ENCODE assay signal across 8 cellular contexts in genomic region chr2:27095745-27096651, GRCh38. TPM values are rescaled to one million over a fixed set of nuclear protein-coding genes. Genes with fewer than 3 reads are reported as not detected.
DNase-seq lines count a peak whose midpoint lies in the region; ATAC-seq, FAIRE-seq and TF ChIP-seq lines count a peak whose summit lies in the region.

No MANE protein-coding gene starts in this region.

- peak in 3 of 5 donors; percentile 34 to 39 (median 37) for DNase-seq in CD4-positive, alpha-beta memory T cell
- peak; percentile 54 for DNase-seq in H54 (ENCODE audit: insufficient read length, low spot score)
- peak; percentile 54 for DNase-seq in NCI-H82 treated with DMSO at 0.1 percent for 48 hours (lab: John Stamatoyannopoulos, UW; ENCODE audit: unreplicated experiment)
- DNase-seq in cardiac muscle cell (ENCODE audit: low read depth in 1 of 2, low spot score in 1 of 2), result peak; percentile 63 to 72
- peak in 5 of 6 donors; percentile 71 to 83 (median 74) for DNase-seq in pancreas

- H3K4me3 ChIP-seq in CD4-positive, alpha-beta memory T cell (ENCODE audit: low read length in 2 of 2), result no peak overlapping the region
- no peak overlapping the region for H3K4me3 ChIP-seq in cardiac muscle cell
- H3K4me3 ChIP-seq in pancreas, result peak overlapping the region in 3 of 4 donors; percentile 10 to 48 (median 20)

- H3K36me3 ChIP-seq in CD4-positive, alpha-beta memory T cell (ENCODE audit: insufficient read depth, low read length), result no peaks in the 10 kb centered on the region
- H3K36me3 ChIP-seq in cardiac muscle cell (no peaks in the 10 kb centered on the region), pancreas (no peaks in the 10 kb centered on the region)

- peaks cover 0 to 1% of the 10 kb centered on the region in 2 donors for H3K36me3 Mint-ChIP-seq in CD4-positive, alpha-beta memory T cell
- peaks cover 2% of the 10 kb centered on the region for H3K36me3 Mint-ChIP-seq in activated naive CD4-positive, alpha-beta T cell treated with anti-CD3 and anti-CD28 coated beads, Interleukin-2, amount 50 U/mL, for 24 hours

- peaks cover 8 to 16% (median 10%) of the 10 kb centered on the region in 4 donors for H3K4me1 Mint-ChIP-seq in CD4-positive, alpha-beta memory T cell
- peaks cover 14% of the 10 kb centered on the region for H3K4me1 Mint-ChIP-seq in activated naive CD4-positive, alpha-beta T cell treated with anti-CD3 and anti-CD28 coated beads, Interleukin-2, amount 50 U/mL, for 24 hours

- CTCF ChIA-PET in CD4-positive, alpha-beta memory T cell (lab: Charles Lee; ENCODE audit: partially characterized antibody), result interaction anchor here (0.6 to 10.0 kb wide), 6 partner anchors 9 to 588 kb away, joined by 3 to 121 read pairs (median 7); partner anchors contain the start of genes KHK and TRIM54

- peak overlapping the region in 7 of 8 donors; percentile 5 to 81 (median 61) for H3K4me3 Mint-ChIP-seq in CD4-positive, alpha-beta memory T cell
- H3K4me3 Mint-ChIP-seq in activated naive CD4-positive, alpha-beta T cell treated with anti-CD3 and anti-CD28 coated beads, Interleukin-2, amount 50 U/mL, for 24 hours, result peak overlapping the region; percentile 52

- no peak overlapping the region for H3K27ac ChIP-seq in CD4-positive, alpha-beta memory T cell (ENCODE audit: low read depth, low read length)
- H3K27ac ChIP-seq in cardiac muscle cell (peak overlapping the region; percentile 8), pancreas (peak overlapping the region in 3 of 4 donors; percentile 8 to 24 (median 23))

- FAIRE-seq in H54 (lab: Jason Lieb, UNC) (peak; percentile 6), pancreas (lab: Jason Lieb, UNC) (no peak)

- H3K27ac Mint-ChIP-seq in CD4-positive, alpha-beta memory T cell, result peak overlapping the region in 4 of 7 donors; percentile 35 to 84 (median 53)
- peak overlapping the region; percentile 41 for H3K27ac Mint-ChIP-seq in activated naive CD4-positive, alpha-beta T cell treated with anti-CD3 and anti-CD28 coated beads, Interleukin-2, amount 50 U/mL, for 24 hours

- POLR2A ChIA-PET in CD4-positive, alpha-beta memory T cell (lab: Charles Lee; ENCODE audit: partially characterized antibody), result interaction anchor here (0.9 to 2.0 kb wide), 4 partner anchors 10 to 24 kb away, joined by 3 to 10 read pairs (median 5); partner anchors contain the start of genes KHK and OST4

- TF ChIP-seq POLR2A in H54 (IDR thresholded peaks at IDR 0.05; ENCODE audit: low read depth, low read length), result no peak

- WGBS in pancreas, 2 donors, result 16 to 22% methylated on average over 18 of the region's 18 CpGs

- intact Hi-C loops in CD4-positive, alpha-beta memory T cell (cut with micrococcal nuclease), result no loop called here
- intact Hi-C loops in pancreas (cut with DNase I), result loop anchor here in 1 of 3 donors (10.0 kb wide), 1 partner anchor 99 kb away; no protein-coding TSS in a partner anchor

- no peaks in the 10 kb centered on the region for H3K27me3 Mint-ChIP-seq in CD4-positive, alpha-beta memory T cell
- no peaks in the 10 kb centered on the region for H3K27me3 Mint-ChIP-seq in activated naive CD4-positive, alpha-beta T cell treated with anti-CD3 and anti-CD28 coated beads, Interleukin-2, amount 50 U/mL, for 24 hours

- no peaks in the 10 kb centered on the region for H3K9me3 ChIP-seq in CD4-positive, alpha-beta memory T cell (ENCODE audit: control insufficient read depth in 1 of 2, low read length in 2 of 2)
- H3K9me3 ChIP-seq in cardiac muscle cell (ENCODE audit: low read depth), result no peaks in the 10 kb centered on the region
- no peaks in the 10 kb centered on the region for H3K9me3 ChIP-seq in pancreas

- H3K4me1 ChIP-seq in CD4-positive, alpha-beta memory T cell (ENCODE audit: insufficient read depth, low read length), result peaks cover 9% of the 10 kb centered on the region
- H3K4me1 ChIP-seq in cardiac muscle cell (ENCODE audit: low read depth) (no peaks in the 10 kb centered on the region), pancreas (peaks cover 0 to 10% (median 8%) of the 10 kb centered on the region in 3 donors)

- TF ChIP-seq CTCF in cardiac muscle cell (IDR thresholded peaks at IDR 0.05; ENCODE audit: low read depth, low read length), result no peak
- no peak for TF ChIP-seq CTCF in pancreas (IDR thresholded peaks at IDR 0.05)

- no peaks in the 10 kb centered on the region for H3K27me3 ChIP-seq in CD4-positive, alpha-beta memory T cell (ENCODE audit: insufficient read depth, low read length)
- H3K27me3 ChIP-seq in cardiac muscle cell, result no peaks in the 10 kb centered on the region
- H3K27me3 ChIP-seq in pancreas, result no peaks in the 10 kb centered on the region

- H3K9me3 Mint-ChIP-seq in CD4-positive, alpha-beta memory T cell, result no peaks in the 10 kb centered on the region
- no peaks in the 10 kb centered on the region for H3K9me3 Mint-ChIP-seq in activated naive CD4-positive, alpha-beta T cell treated with anti-CD3 and anti-CD28 coated beads, Interleukin-2, amount 50 U/mL, for 24 hours

- ATAC-seq in pancreas (peak; percentile 90 to 95 (median 94)), HG03378 (IDR thresholded peaks at IDR 0.05; ENCODE audit: unreplicated experiment) (no peak), GM21423 (IDR thresholded peaks at IDR 0.05; ENCODE audit: unreplicated experiment) (no peak)

RNA-seq across cellular contexts. Expression of gene KHK, which starts 9.4 kb away (rescaled TPM):
- 1 to 10 TPM; 6.0 to 8.6 TPM for total RNA-seq in CD4-positive, alpha-beta memory T cell
- 1 to 10 TPM; 6.3 to 8.2 TPM for polyA plus RNA-seq in CD4-positive, alpha-beta memory T cell
- total RNA-seq in cardiac muscle cell (9.0 and 9.6 TPM in 2 replicates), pancreas (10 to 100 TPM in 1 of 6 donors, 1 to 10 TPM in 5; 5.1 to 11.7 (median 6.3) TPM)
- polyA plus RNA-seq in cardiac muscle cell (12.9 and 19.2 TPM in 2 replicates), pancreas (10 to 100 TPM; 10.6 to 16.2 TPM)

RNA-seq across cellular contexts. Expression of gene EMILIN1, which starts 17.6 kb away (rescaled TPM):
- under 1 TPM; 0.33 to 0.81 TPM for total RNA-seq in CD4-positive, alpha-beta memory T cell
- polyA plus RNA-seq in CD4-positive, alpha-beta memory T cell, result under 1 TPM; 0.35 to 0.67 TPM
- total RNA-seq in cardiac muscle cell, result 18.5 and 20.2 TPM in 2 replicates
- 12.2 and 15.6 TPM in 2 replicates for polyA plus RNA-seq in cardiac muscle cell
- total RNA-seq in pancreas, result 10 to 100 TPM in 2 of 6 donors, 1 to 10 TPM in 4; 2.6 to 47.1 (median 7.3) TPM
- polyA plus RNA-seq in pancreas, result 10 to 100 TPM in 1 of 2 donors, 1 to 10 TPM in 1; 3.7 to 15.5 TPM

RNA-seq across cellular contexts. Expression of gene CGREF1, which starts 22.9 kb away (rescaled TPM):
- under 1 TPM in 1 of 2 experiments, not detected in 1; 0.47 TPM for total RNA-seq in CD4-positive, alpha-beta memory T cell
- under 1 TPM in 1 of 2 donors, not detected in 1; 0.36 TPM for polyA plus RNA-seq in CD4-positive, alpha-beta memory T cell
- total RNA-seq in cardiac muscle cell, result 0.48 and 1.8 TPM in 2 replicates
- 0.55 and 0.99 TPM in 2 replicates for polyA plus RNA-seq in cardiac muscle cell
- 1 to 10 TPM in 1 of 6 donors, under 1 TPM in 4, not detected in 1; 0.42 to 1.1 (median 0.78) TPM for total RNA-seq in pancreas
- 1 to 10 TPM in 1 of 2 donors, under 1 TPM in 1; 0.49 to 1.2 TPM for polyA plus RNA-seq in pancreas

RNA-seq across cellular contexts. Expression of gene OST4, which starts 24.5 kb away (rescaled TPM):
- 100 to 1,000 TPM; 269 to 296 TPM for total RNA-seq in CD4-positive, alpha-beta memory T cell
- polyA plus RNA-seq in CD4-positive, alpha-beta memory T cell, result 100 to 1,000 TPM; 877 to 958 TPM
- total RNA-seq in cardiac muscle cell (289 and 303 TPM in 2 replicates), pancreas (100 to 1,000 TPM in 3 of 6 donors, 10 to 100 TPM in 3; 76.6 to 148 (median 108) TPM)
- polyA plus RNA-seq in cardiac muscle cell (768 and 779 TPM in 2 replicates), pancreas (100 to 1,000 TPM; 183 to 188 TPM)

RNA-seq across cellular contexts. Expression of gene ABHD1, which starts 27.6 kb away (rescaled TPM):
- 1 to 10 TPM; 1.3 to 2.1 TPM for total RNA-seq in CD4-positive, alpha-beta memory T cell
- polyA plus RNA-seq in CD4-positive, alpha-beta memory T cell, result 1 to 10 TPM in 1 of 2 donors, under 1 TPM in 1; 0.49 to 1.1 TPM
- total RNA-seq in cardiac muscle cell (0.27 and 0.56 TPM in 2 replicates), pancreas (under 1 TPM in 5 of 6 donors, not detected in 1; 0.26 to 0.47 (median 0.34) TPM)
- polyA plus RNA-seq in cardiac muscle cell (2.0 and 3.2 TPM in 2 replicates), pancreas (under 1 TPM; 0.27 to 0.99 TPM)

Comparison
In these comparisons a context has a peak if more than half of its experiments do, and no peak if none do; other contexts are left out.
1. H3K4me3 ChIP-seq: peak in pancreas (3 of 4); none in CD4-positive, alpha-beta memory T cell (0 of 2) and cardiac muscle cell (single experiment).
2. ATAC-seq: peak in pancreas (4 of 4); none in HG03378 (single experiment) and GM21423 (single experiment).
3. Peak in every context shown above with its lines, with median percentiles within 50 percentile points of each other: DNase-seq.